ENCODE assay signal across 8 cellular contexts in genomic region chr6:151388997-151389639, GRCh38. TPM values are rescaled to one million over a fixed set of nuclear protein-coding genes. Genes with fewer than 3 reads are reported as not detected.
DNase-seq lines count a peak whose midpoint lies in the region; ATAC-seq and TF ChIP-seq lines count a peak whose summit lies in the region.

No MANE protein-coding gene starts in this region.

- POLR2A ChIA-PET in naive thymus-derived CD8-positive, alpha-beta T cell (lab: Charles Lee) = interaction anchor here (0.6 to 3.9 kb wide), 20 partner anchors 8 to 1594 kb away, joined by 3 to 49 read pairs (median 6); partner anchors contain the start of genes FBXO5 and RMND1

- no TSS peak for BruUV-seq in Calu3 (replicated peaks; lab: Mats Ljungman, UMichigan)

- H3K4me1 Mint-ChIP-seq in Calu3 (ENCODE audit: low read depth, unreplicated experiment) = peaks cover 19% of the 10 kb centered on the region
- H3K4me1 Mint-ChIP-seq in naive thymus-derived CD8-positive, alpha-beta T cell = peaks cover 24 to 74% (median 52%) of the 10 kb centered on the region in 4 donors

- H3K27me3 Mint-ChIP-seq in Calu3 (ENCODE audit: unreplicated experiment) = no peaks in the 10 kb centered on the region
- H3K27me3 Mint-ChIP-seq in naive thymus-derived CD8-positive, alpha-beta T cell = no peaks in the 10 kb centered on the region

- no peak for TF ChIP-seq CTCF in Calu3 (IDR thresholded peaks at IDR 0.05; ENCODE audit: unreplicated experiment)
- no peak for TF ChIP-seq CTCF in choroid plexus epithelial cell (conservative IDR thresholded peaks at IDR 0.05; ENCODE audit: low read depth, low read length)

- peak overlapping the region; percentile 90 for H3K4me3 ChIP-seq in choroid plexus epithelial cell (ENCODE audit: low read depth, low read length)

- CTCF ChIA-PET in Calu3 (lab: Charles Lee) = no interaction called here

- H3K27ac Mint-ChIP-seq in Calu3 (ENCODE audit: unreplicated experiment) = peak overlapping the region; percentile 70
- peak overlapping the region; percentile 85 to 98 (median 96) for H3K27ac Mint-ChIP-seq in naive thymus-derived CD8-positive, alpha-beta T cell

- no peak for ATAC-seq in naive thymus-derived CD8-positive, alpha-beta T cell
- no peak for ATAC-seq in HG03565 (IDR thresholded peaks at IDR 0.05; ENCODE audit: unreplicated experiment)

- peak overlapping the region; percentile 86 for H3K4me3 Mint-ChIP-seq in Calu3 (ENCODE audit: low read depth, unreplicated experiment)
- H3K4me3 Mint-ChIP-seq in naive thymus-derived CD8-positive, alpha-beta T cell = peak overlapping the region; percentile 88 to 96 (median 92)

- peaks cover 41% of the 10 kb centered on the region for H3K36me3 Mint-ChIP-seq in Calu3 (ENCODE audit: insufficient read depth, unreplicated experiment)
- peaks cover 0 to 12% (median 0%) of the 10 kb centered on the region in 3 donors for H3K36me3 Mint-ChIP-seq in naive thymus-derived CD8-positive, alpha-beta T cell

- intact Hi-C loops in Calu3 (cut with micrococcal nuclease; ENCODE audit: unreplicated experiment) = no loop called here

- DNase-seq in Calu3 = no peak
- peak; percentile 83 for DNase-seq in NCI-H1417 treated with DMSO at 0.1 percent for 48 hours (lab: John Stamatoyannopoulos, UW)
- no peak for DNase-seq in choroid plexus epithelial cell (ENCODE audit: low read depth)
- DNase-seq in naive thymus-derived CD8-positive, alpha-beta T cell = no peak
- DNase-seq in SIG-M5 treated with dmso at 0.1 percent for 504 hours (lab: John Stamatoyannopoulos, UW; ENCODE audit: unreplicated experiment) = no peak
- DNase-seq in NCI-H69 (lab: John Stamatoyannopoulos, UW) = no peak
- no peak for DNase-seq in DMS153 (lab: John Stamatoyannopoulos, UW)

- H3K9me3 Mint-ChIP-seq in Calu3 (ENCODE audit: low read depth, unreplicated experiment) = no peaks in the 10 kb centered on the region
- H3K9me3 Mint-ChIP-seq in naive thymus-derived CD8-positive, alpha-beta T cell = peaks cover 0 to 4% (median 0%) of the 10 kb centered on the region in 9 donors

RNA-seq across cellular contexts. Expression of gene ZBTB2, which starts 2.2 kb away (rescaled TPM):
- 15.2 and 15.7 TPM in 2 replicates for total RNA-seq in Calu3 (2022)
- 10 to 100 TPM; 32.0 to 32.4 TPM for total RNA-seq in naive thymus-derived CD8-positive, alpha-beta T cell
- 10 to 100 TPM; 12.3 to 18.8 (median 15.0) TPM for polyA plus RNA-seq in naive thymus-derived CD8-positive, alpha-beta T cell
